ENCODE assay signal across 4 cellular contexts in the genomic region with DNA sequence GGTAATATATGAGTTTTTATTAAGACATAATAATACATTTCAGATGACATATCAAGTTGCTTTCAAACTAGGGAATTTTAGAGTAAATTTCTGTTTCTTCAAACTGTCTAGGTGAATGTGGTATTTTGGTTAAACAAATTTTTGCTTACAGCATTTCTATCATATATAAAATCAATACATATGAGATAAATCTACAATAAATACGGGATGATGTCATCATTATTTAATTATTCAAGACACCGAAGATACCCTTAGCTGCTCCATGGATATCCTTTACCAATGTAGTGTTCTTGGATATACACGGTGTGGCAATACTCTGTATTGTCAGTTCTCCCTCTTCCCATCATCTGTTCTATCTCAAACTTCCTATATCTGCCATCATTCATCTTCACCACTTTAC.
TF ChIP-seq lines count a peak whose summit lies in the region.
"Not testable (repeated sequence)": the region's sequence is repeated elsewhere in the genome, so short reads cannot be mapped to it uniquely, and the experiment has no call there.

No MANE protein-coding gene starts in this region.

TF ChIP-seq in HEK293, 187 proteins besides CTCF, POLR2A, EP300 and RAD21:
- TF ChIP-seq, protein P1, sequence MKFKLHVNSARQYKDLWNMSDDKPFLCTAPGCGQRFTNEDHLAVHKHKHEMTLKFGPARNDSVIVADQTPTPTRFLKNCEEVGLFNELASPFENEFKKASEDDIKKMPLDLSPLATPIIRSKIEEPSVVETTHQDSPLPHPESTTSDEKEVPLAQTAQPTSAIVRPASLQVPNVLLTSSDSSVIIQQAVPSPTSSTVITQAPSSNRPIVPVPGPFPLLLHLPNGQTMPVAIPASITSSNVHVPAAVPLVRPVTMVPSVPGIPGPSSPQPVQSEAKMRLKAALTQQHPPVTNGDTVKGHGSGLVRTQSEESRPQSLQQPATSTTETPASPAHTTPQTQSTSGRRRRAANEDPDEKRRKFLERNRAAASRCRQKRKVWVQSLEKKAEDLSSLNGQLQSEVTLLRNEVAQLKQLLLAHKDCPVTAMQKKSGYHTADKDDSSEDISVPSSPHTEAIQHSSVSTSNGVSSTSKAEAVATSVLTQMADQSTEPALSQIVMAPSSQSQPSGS (tag by site-specific recombination; IDR thresholded peaks at IDR 0.05; ENCODE audit: low read depth) = 0 out of 2 replicates have a peak, but pooled peaks have one; percentile 30

TF ChIP-seq in GM12878, 131 proteins besides CTCF, POLR2A, EP300 and RAD21:
- peak; percentile 37; the same call in 1 of the 2 replicates for TF ChIP-seq ATF7 (IDR thresholded peaks at IDR 0.05; ENCODE audit: low read depth)

TF ChIP-seq in K562, 482 proteins besides CTCF, POLR2A, EP300 and RAD21:
- TF ChIP-seq, protein P2, sequence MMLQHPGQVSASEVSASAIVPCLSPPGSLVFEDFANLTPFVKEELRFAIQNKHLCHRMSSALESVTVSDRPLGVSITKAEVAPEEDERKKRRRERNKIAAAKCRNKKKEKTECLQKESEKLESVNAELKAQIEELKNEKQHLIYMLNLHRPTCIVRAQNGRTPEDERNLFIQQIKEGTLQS (IDR thresholded peaks at IDR 0.05) = peak; percentile 28; the same call in 1 of the 2 replicates
- TF ChIP-seq, protein P2 (CRISPR knock-in tag; conservative IDR thresholded peaks at IDR 0.05) = not testable (repeated sequence)

TF ChIP-seq in HepG2, 621 proteins besides CTCF, POLR2A, EP300 and RAD21:
- TF ChIP-seq ATF7 (IDR thresholded peaks at IDR 0.05) = peak; percentile 93
- not testable (repeated sequence) for TF ChIP-seq ATF7 (CRISPR knock-in tag; IDR thresholded peaks at IDR 0.05)
